Comparison of ENCODE assay signal across 21 cellular contexts in genomic region chr5:85921590-85921989, GRCh38.
A peak's percentile ranks its signal among the peaks of the same experiment; 100 is the strongest.
DNase-seq lines count a peak whose midpoint lies in the region; ATAC-seq and TF ChIP-seq lines count a peak whose summit lies in the region.
"Had no signal": no experiment of that assay in that cellular context is flagged by ENCODE, and none has a peak within 500 bp of the region (broad histone marks: within the 10 kb centered on the region; RNA-seq: fewer than 3 reads in every experiment).

No MANE protein-coding gene starts in this region.

- no peaks in the 10 kb centered on the region for H3K4me1 Mint-ChIP-seq in chondrocyte (ENCODE audit: low read depth)
- H3K4me1 Mint-ChIP-seq in type B pancreatic cell (ENCODE audit: unreplicated experiment) = no peaks in the 10 kb centered on the region
- H3K4me1 Mint-ChIP-seq: memory B cell; naive thymus-derived CD4-positive, alpha-beta T cell had no signal

- H3K27me3 ChIP-seq in SK-N-SH (ENCODE audit: insufficient read depth) = no peaks in the 10 kb centered on the region; the same call in 1 of the 2 replicates
- H3K27me3 ChIP-seq: BLaER1 treated with 17β-estradiol and CSF1 and Interleukin-3, amounts not matched to agents 10 nM and 100 nM; ovary; sigmoid colon; uterus had no signal

- no peak for ATAC-seq in SK-N-SH treated with all-trans-retinoic acid at 6 μM for 48 hours
- ATAC-seq: A549; activated CD8-positive, alpha-beta T cell treated with anti-CD3 and anti-CD28 coated beads for 36 hours; naive thymus-derived CD4-positive, alpha-beta T cell had no signal

- WGBS in SK-N-SH (ENCODE audit: low lambda C conversion rate) = 8% methylated on average over 2 of the region's 2 CpGs

- peak; percentile 37 for TF ChIP-seq CTCF in SK-N-SH (IDR thresholded peaks at IDR 0.05)
- TF ChIP-seq CTCF in chondrocyte (IDR thresholded peaks at IDR 0.05) = peak; percentile 12
- peak; percentile 28 for TF ChIP-seq CTCF in type B pancreatic cell (conservative IDR thresholded peaks at IDR 0.05)

- no peaks in the 10 kb centered on the region for H3K4me1 ChIP-seq in SK-N-SH (ENCODE audit: control insufficient read depth in 1 of 2, insufficient read depth in 2 of 2, low read depth in 1 of 2, low read length in 1 of 2)
- H3K4me1 ChIP-seq: A549; BLaER1 treated with 17β-estradiol and CSF1 and Interleukin-3, amounts not matched to agents 10 nM and 100 nM; sigmoid colon; uterus had no signal

- no peak overlapping the region for H3K27ac ChIP-seq in SK-N-SH (ENCODE audit: low read depth in 2 of 2, low read length in 1 of 2)
- H3K27ac ChIP-seq: A549; BLaER1 treated with 17β-estradiol and CSF1 and Interleukin-3, amounts not matched to agents 10 nM and 100 nM; dorsolateral prefrontal cortex; ovary; sigmoid colon; uterus had no signal

- peak; percentile 30 for TF ChIP-seq RAD21 in SK-N-SH (IDR thresholded peaks at IDR 0.05; ENCODE audit: low read length)

- H3K9me3 Mint-ChIP-seq in chondrocyte (ENCODE audit: low read depth) (peaks cover 25% of the 10 kb centered on the region), type B pancreatic cell (no peaks in the 10 kb centered on the region)

- DNase-seq in SK-N-SH (peak; percentile 1), OCI-M1 (lab: John Stamatoyannopoulos, UW) (peak; percentile 21), chondrocyte (ENCODE audit: low spot score) (no peak), type B pancreatic cell (ENCODE audit: extremely low spot score, unreplicated experiment) (no peak), NCI-H187 treated with DMSO at 0.1 percent for 48 hours (lab: John Stamatoyannopoulos, UW) (no peak), inferior parietal cortex (ENCODE audit: extremely low spot score) (no peak), germinal center (ENCODE audit: low spot score) (no peak)
- DNase-seq: activated CD8-positive, alpha-beta T cell treated with anti-CD3 and anti-CD28 coated beads for 36 hours; dorsolateral prefrontal cortex; hypothalamus; naive thymus-derived CD4-positive, alpha-beta T cell; NCI-H1417; NCI-H524; ovary; SIG-M5; sigmoid colon; uterus had no signal

- H3K27me3 Mint-ChIP-seq in chondrocyte (ENCODE audit: low read depth) = peaks cover 1% of the 10 kb centered on the region
- H3K27me3 Mint-ChIP-seq in type B pancreatic cell = no peaks in the 10 kb centered on the region
- H3K27me3 Mint-ChIP-seq: activated CD8-positive, alpha-beta T cell treated with anti-CD3 and anti-CD28 coated beads for 36 hours; memory B cell; naive thymus-derived CD4-positive, alpha-beta T cell had no signal

- H3K4me3 ChIP-seq in SK-N-SH (ENCODE audit: low read depth in 2 of 2, low read length in 1 of 2) = no peak overlapping the region
- H3K4me3 ChIP-seq: A549; BLaER1 treated with 17β-estradiol and CSF1 and Interleukin-3, amounts not matched to agents 10 nM and 100 nM; dorsolateral prefrontal cortex; ovary; sigmoid colon; uterus had no signal

- CTCF ChIA-PET in SK-N-SH (lab: Yijun Ruan, JAX) = interaction anchor here (0.6 to 0.7 kb wide), 2 partner anchors 10 to 450 kb away, joined by 3 read pairs; no protein-coding TSS in a partner anchor

- H3K27ac Mint-ChIP-seq in chondrocyte (ENCODE audit: unreplicated experiment) (no peak overlapping the region), type B pancreatic cell (no peak overlapping the region)
- H3K27ac Mint-ChIP-seq: activated CD8-positive, alpha-beta T cell treated with anti-CD3 and anti-CD28 coated beads for 36 hours; memory B cell; naive thymus-derived CD4-positive, alpha-beta T cell had no signal

- no peaks in the 10 kb centered on the region; the same call in 1 of the 2 replicates for H3K9me3 ChIP-seq in SK-N-SH
- H3K9me3 ChIP-seq: ovary, uterus had no signal

- H3K36me3 ChIP-seq in SK-N-SH (replicated peaks in 1 of 2; ENCODE audit: control insufficient read depth in 1 of 2, insufficient read depth in 2 of 2, low read length in 1 of 2) = no peaks in the 10 kb centered on the region
- H3K36me3 ChIP-seq: BLaER1 treated with 17β-estradiol and CSF1 and Interleukin-3, amounts not matched to agents 10 nM and 100 nM; ovary; sigmoid colon; uterus had no signal

- POLR2A ChIA-PET in SK-N-SH (lab: Yijun Ruan, JAX) = no interaction called here

- no peaks in the 10 kb centered on the region for H4K20me1 ChIP-seq in SK-N-SH (ENCODE audit: insufficient read depth)
- H4K20me1 ChIP-seq: BLaER1 treated with 17β-estradiol and CSF1 and Interleukin-3, amounts not matched to agents 10 nM and 100 nM had no signal

- H2AFZ ChIP-seq in SK-N-SH (ENCODE audit: low read depth) = no peak overlapping the region

- no peak for TF ChIP-seq EP300 in SK-N-SH (IDR thresholded peaks at IDR 0.05; ENCODE audit: borderline replicate concordance in 1 of 2, low read depth in 1 of 2, low read length in 1 of 2)

- H3K9me2 ChIP-seq in SK-N-SH = no peaks in the 10 kb centered on the region

- no peaks in the 10 kb centered on the region for H3K79me2 ChIP-seq in SK-N-SH (ENCODE audit: insufficient read depth)

- no peak overlapping the region for H3K4me2 ChIP-seq in SK-N-SH
- H3K4me2 ChIP-seq: A549; BLaER1 treated with 17β-estradiol and CSF1 and Interleukin-3, amounts not matched to agents 10 nM and 100 nM had no signal

- no peaks in the 10 kb centered on the region for H3F3A ChIP-seq in SK-N-SH (replicated peaks; ENCODE audit: insufficient read depth)

- H3K36me3 Mint-ChIP-seq in chondrocyte (ENCODE audit: low read depth) (peaks cover 2% of the 10 kb centered on the region), type B pancreatic cell (no peaks in the 10 kb centered on the region)
- H3K36me3 Mint-ChIP-seq: memory B cell; naive thymus-derived CD4-positive, alpha-beta T cell had no signal

- H3K4me3 Mint-ChIP-seq in chondrocyte (ENCODE audit: unreplicated experiment) = no peak overlapping the region
- H3K4me3 Mint-ChIP-seq in type B pancreatic cell = no peak overlapping the region
- H3K4me3 Mint-ChIP-seq: activated CD8-positive, alpha-beta T cell treated with anti-CD3 and anti-CD28 coated beads for 36 hours; memory B cell; naive thymus-derived CD4-positive, alpha-beta T cell had no signal

- H3K9ac ChIP-seq in SK-N-SH = no peak overlapping the region
- H3K9ac ChIP-seq: BLaER1 treated with 17β-estradiol and CSF1 and Interleukin-3, amounts not matched to agents 10 nM and 100 nM had no signal

TF ChIP-seq in SK-N-SH, 30 proteins besides CTCF, POLR2A, EP300 and RAD21:
- TF ChIP-seq IRF3 (IDR thresholded peaks at IDR 0.05; ENCODE audit: low read depth, low read length) = no peak
- no peak for TF ChIP-seq TEAD4 (IDR thresholded peaks at IDR 0.05; ENCODE audit: borderline replicate concordance, insufficient read depth)
- TF ChIP-seq SMC3 (IDR thresholded peaks at IDR 0.05; ENCODE audit: low read depth, low read length) = peak; percentile 17; the same call in 1 of the 2 replicates
- no peak for TF ChIP-seq RCOR1 (IDR thresholded peaks at IDR 0.05; ENCODE audit: low read length)
- TF ChIP-seq FOSL2 (IDR thresholded peaks at IDR 0.05; ENCODE audit: borderline replicate concordance, low read depth) = no peak
- TF ChIP-seq MAX (IDR thresholded peaks at IDR 0.05; ENCODE audit: low read depth) = no peak
- no peak for TF ChIP-seq RXRA (IDR thresholded peaks at IDR 0.05; ENCODE audit: borderline replicate concordance, low read depth)

TF ChIP-seq in SK-N-SH treated with all-trans-retinoic acid at 6 μM for 48 hours, 23 proteins besides CTCF, POLR2A, EP300 and RAD21 (continues in another document):
- TF ChIP-seq BACH2 (CRISPR knock-in tag; IDR thresholded peaks at IDR 0.05; ENCODE audit: borderline replicate concordance) (no peak), ARNTL (CRISPR knock-in tag; IDR thresholded peaks at IDR 0.05; ENCODE audit: borderline replicate concordance, low read depth) (no peak), GLIS3 (CRISPR knock-in tag; IDR thresholded peaks at IDR 0.05) (no peak), CREB5 (CRISPR knock-in tag; IDR thresholded peaks at IDR 0.05; ENCODE audit: low read depth) (no peak), RARB (CRISPR knock-in tag; IDR thresholded peaks at IDR 0.05) (no peak), POU6F1 (CRISPR knock-in tag; IDR thresholded peaks at IDR 0.05; ENCODE audit: borderline replicate concordance, low read depth) (no peak), SNAI2 (CRISPR knock-in tag; IDR thresholded peaks at IDR 0.05) (no peak), TOX (CRISPR knock-in tag; IDR thresholded peaks at IDR 0.05; ENCODE audit: borderline replicate concordance) (no peak), ZNF70 (CRISPR knock-in tag; IDR thresholded peaks at IDR 0.05) (no peak)

Comparison
In these comparisons a context has a peak if more than half of its experiments do, and no peak if none do; other contexts are left out.
1. DNase-seq: peak in SK-N-SH (single experiment) and OCI-M1 (single experiment); none in chondrocyte (single experiment), type B pancreatic cell (single experiment), NCI-H187 treated with DMSO at 0.1 percent for 48 hours (single experiment), inferior parietal cortex (single experiment) and germinal center (single experiment).
2. Peak in every context shown above with its lines, with median percentiles within 50 percentile points of each other: CTCF ChIP-seq.